17 cellular contexts compared by ENCODE assay signal in the genomic region with DNA sequence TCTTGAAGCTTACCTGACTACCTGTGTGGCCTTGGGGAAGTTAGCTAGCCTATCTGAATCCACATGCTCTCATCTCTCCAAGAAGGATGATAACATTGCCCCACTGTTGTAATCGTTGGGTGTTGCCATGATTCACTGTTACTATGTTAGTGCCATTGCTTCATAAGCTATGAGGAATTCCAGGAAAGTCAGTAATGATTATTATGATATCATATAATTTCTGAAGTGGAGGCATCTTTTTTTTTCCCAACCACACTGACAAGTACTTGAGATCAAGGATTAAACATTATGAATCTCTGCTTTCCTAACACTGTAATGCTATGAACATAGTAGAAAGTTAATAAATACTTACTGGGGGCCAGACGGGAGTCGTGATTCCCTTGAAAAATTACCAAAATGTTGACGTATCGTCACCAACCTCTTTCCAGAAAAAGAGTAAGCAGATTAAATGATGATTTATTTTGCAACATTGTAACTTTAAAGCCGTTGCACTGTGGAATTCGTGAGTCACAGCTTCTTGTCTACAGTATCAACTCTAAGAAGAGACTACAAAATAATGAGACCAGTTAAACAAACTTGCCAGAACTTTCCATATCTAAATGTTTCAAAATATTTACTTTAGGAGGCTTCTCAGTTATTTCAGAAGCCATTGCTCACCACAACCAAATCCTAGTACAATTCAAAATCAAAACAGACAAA.
DNase-seq lines count a peak whose midpoint lies in the region; ATAC-seq and TF ChIP-seq lines count a peak whose summit lies in the region.
"Had no signal": no experiment of that assay in that cellular context is flagged by ENCODE, and none has a peak within 500 bp of the region (broad histone marks: within the 10 kb centered on the region; RNA-seq: fewer than 3 reads in every experiment).

No MANE protein-coding gene starts in this region.

- peaks cover 2% of the 10 kb centered on the region for H3K27me3 Mint-ChIP-seq in neural progenitor cell (ENCODE audit: insufficient read depth, low read depth)
- H3K27me3 Mint-ChIP-seq: stimulated activated naive CD8-positive, alpha-beta T cell treated with anti-CD3 and anti-CD28 coated beads, Interleukin-15, amount 100 ng/mL, for 72 hours had no signal

- H4K8ac ChIP-seq in mesenchymal stem cell (ENCODE audit: low read length), result no peak overlapping the region

- H3K4me3 ChIP-seq in mesenchymal stem cell (ENCODE audit: insufficient read depth in 1 of 2, low read depth in 1 of 2, low read length in 2 of 2) (peak overlapping the region in 1 of 2 experiments; percentile 45), H7 (ENCODE audit: insufficient read depth, low read depth, low read length) (no peak overlapping the region), neural progenitor cell (no peak overlapping the region)
- H3K4me3 ChIP-seq: GM12878 had no signal

- H2BK5ac ChIP-seq in mesenchymal stem cell (ENCODE audit: low read depth, low read length, poor library complexity, severe bottlenecking), result no peak overlapping the region

- H3K27ac Mint-ChIP-seq in neural progenitor cell, result no peak overlapping the region
- H3K27ac Mint-ChIP-seq: stimulated activated naive CD8-positive, alpha-beta T cell treated with anti-CD3 and anti-CD28 coated beads, Interleukin-15, amount 100 ng/mL, for 72 hours had no signal

- H3K79me1 ChIP-seq in mesenchymal stem cell (replicated peaks; ENCODE audit: low read length, poor library complexity, severe bottlenecking), result no peaks in the 10 kb centered on the region

- H3K9me3 ChIP-seq in mesenchymal stem cell (ENCODE audit: control insufficient read depth, low read length), result no peaks in the 10 kb centered on the region
- H3K9me3 ChIP-seq in neural progenitor cell (ENCODE audit: low read depth), result no peaks in the 10 kb centered on the region

- TF ChIP-seq CTCF in neural progenitor cell (IDR thresholded peaks at IDR 0.05), result no peak

- no peak overlapping the region for H3K4me3 Mint-ChIP-seq in neural progenitor cell
- H3K4me3 Mint-ChIP-seq: stimulated activated naive CD8-positive, alpha-beta T cell treated with anti-CD3 and anti-CD28 coated beads, Interleukin-15, amount 100 ng/mL, for 72 hours had no signal

- DNase-seq in Right ventricle myocardium inferior (ENCODE audit: missing footprints) (no peak), cardiac septum (ENCODE audit: low spot score) (no peak), fibroblast of gingiva (ENCODE audit: low read depth) (peak; percentile 82), mesenchymal stem cell (peak; percentile 95), H7 (no peak), neural progenitor cell (ENCODE audit: low spot score) (no peak)
- DNase-seq: activated T-cell treated with anti-CD3 and anti-CD28 coated beads for 4 hours; caudate nucleus; DMS153; NCI-H2227 treated with DMSO at 0.1 percent for 48 hours; stimulated activated CD4-positive, alpha-beta T cell treated with anti-CD3 and anti-CD28 coated beads, Interleukin-4, amount 100 ng/mL, for 4 hours; stimulated activated naive CD8-positive, alpha-beta T cell treated with anti-CD3 and anti-CD28 coated beads, Interleukin-15, amount 100 ng/mL, for 72 hours; WERI-Rb-1 had no signal

- 61% methylated on average over 2 of the region's 7 CpGs for WGBS in mesenchymal stem cell

- H3K9ac ChIP-seq in mesenchymal stem cell (ENCODE audit: low read length) (peak overlapping the region; percentile 85), neural progenitor cell (no peak overlapping the region)
- H3K9ac ChIP-seq: parathyroid adenoma had no signal

- peaks cover 6% of the 10 kb centered on the region for H3K4me1 ChIP-seq in mesenchymal stem cell (ENCODE audit: control insufficient read depth, insufficient read depth, low read depth, low read length)
- H3K4me1 ChIP-seq in neural progenitor cell, result no peaks in the 10 kb centered on the region
- H3K4me1 ChIP-seq: parathyroid adenoma had no signal

- H3K36me3 ChIP-seq in mesenchymal stem cell (ENCODE audit: control insufficient read depth in 1 of 2, insufficient read depth in 2 of 2, low read depth in 1 of 2, low read length in 2 of 2) (no peaks in the 10 kb centered on the region), H7 (replicated peaks; ENCODE audit: control insufficient read depth, insufficient read depth, low read length) (no peaks in the 10 kb centered on the region), neural progenitor cell (no peaks in the 10 kb centered on the region)

- H2BK15ac ChIP-seq in mesenchymal stem cell (ENCODE audit: low read depth, poor library complexity, severe bottlenecking), result no peak overlapping the region

- H3K4me2 ChIP-seq in mesenchymal stem cell (ENCODE audit: low read length, poor library complexity, severe bottlenecking), result no peak overlapping the region
- H3K4me2 ChIP-seq in neural progenitor cell, result no peak overlapping the region

- H3K9me3 Mint-ChIP-seq in neural progenitor cell, result peaks cover 4% of the 10 kb centered on the region

- H3K4ac ChIP-seq in mesenchymal stem cell (ENCODE audit: low read depth in 1 of 2, low read length in 2 of 2), result no peak overlapping the region

- no peaks in the 10 kb centered on the region for H4K20me1 ChIP-seq in neural progenitor cell (ENCODE audit: low read depth)

- H3K18ac ChIP-seq in mesenchymal stem cell (ENCODE audit: low read depth in 1 of 2, low read length in 2 of 2), result peak overlapping the region in 1 of 2 experiments; percentile 0

- no peak overlapping the region for H2AK5ac ChIP-seq in mesenchymal stem cell (ENCODE audit: low read length, severe bottlenecking)

- H3K4me1 Mint-ChIP-seq in neural progenitor cell, result no peaks in the 10 kb centered on the region
- H3K4me1 Mint-ChIP-seq: stimulated activated naive CD8-positive, alpha-beta T cell treated with anti-CD3 and anti-CD28 coated beads, Interleukin-15, amount 100 ng/mL, for 72 hours had no signal

- no peak overlapping the region for H4K91ac ChIP-seq in mesenchymal stem cell (ENCODE audit: low read length)

- no peaks in the 10 kb centered on the region for H3K36me3 Mint-ChIP-seq in neural progenitor cell

- intact Hi-C loops in Right ventricle myocardium inferior (cut with DNase I), result no loop called here
- intact Hi-C loops in cardiac septum (cut with DNase I), result no loop called here

- ATAC-seq in Right ventricle myocardium inferior, result peak; percentile 82
- no peak for ATAC-seq in HG03175 (IDR thresholded peaks at IDR 0.05; ENCODE audit: unreplicated experiment)
- no peak for ATAC-seq in HG02763 (IDR thresholded peaks at IDR 0.05; ENCODE audit: unreplicated experiment)
- ATAC-seq: GM12878; stimulated activated naive CD8-positive, alpha-beta T cell treated with anti-CD3 and anti-CD28 coated beads, Interleukin-15, amount 100 ng/mL, for 72 hours had no signal

- H2AFZ ChIP-seq in mesenchymal stem cell (ENCODE audit: low read depth, low read length) (no peak overlapping the region), neural progenitor cell (replicated peaks) (no peak overlapping the region)
- H2AFZ ChIP-seq: parathyroid adenoma had no signal

- H3K79me2 ChIP-seq in neural progenitor cell (ENCODE audit: low read depth), result no peaks in the 10 kb centered on the region
- H3K79me2 ChIP-seq: parathyroid adenoma had no signal

- H2BK12ac ChIP-seq in mesenchymal stem cell (ENCODE audit: low read length in 2 of 2), result peak overlapping the region in 1 of 2 experiments; percentile 3

- no peaks in the 10 kb centered on the region for H3F3A ChIP-seq in neural progenitor cell (ENCODE audit: low read depth)

- H3K27me3 ChIP-seq in mesenchymal stem cell (ENCODE audit: control insufficient read depth in 1 of 2, insufficient read depth in 1 of 2, low read length in 2 of 2), result no peaks in the 10 kb centered on the region
- H3K27me3 ChIP-seq in H7 (ENCODE audit: control insufficient read depth, insufficient read depth, low read length), result no peaks in the 10 kb centered on the region
- no peaks in the 10 kb centered on the region for H3K27me3 ChIP-seq in neural progenitor cell

- H3K23ac ChIP-seq in mesenchymal stem cell (ENCODE audit: low read length in 2 of 2), result no peak overlapping the region

- H3K14ac ChIP-seq in mesenchymal stem cell (ENCODE audit: low read length in 2 of 2), result no peak overlapping the region

- H3K27ac ChIP-seq in mesenchymal stem cell (ENCODE audit: low read length, poor library complexity, severe bottlenecking) (peak overlapping the region; percentile 77), neural progenitor cell (no peak overlapping the region)
- H3K27ac ChIP-seq: parathyroid adenoma, WERI-Rb-1 had no signal

- no peak overlapping the region for H2BK120ac ChIP-seq in mesenchymal stem cell (ENCODE audit: low read depth, low read length)

Comparison
In these comparisons a context has a peak if more than half of its experiments do, and no peak if none do; other contexts are left out.
1. DNase-seq: peak in fibroblast of gingiva (single experiment) and mesenchymal stem cell (single experiment); none in Right ventricle myocardium inferior (single experiment), cardiac septum (single experiment), H7 (single experiment) and neural progenitor cell (single experiment).